Comparison of ENCODE assay signal across 14 cellular contexts in the genomic region with DNA sequence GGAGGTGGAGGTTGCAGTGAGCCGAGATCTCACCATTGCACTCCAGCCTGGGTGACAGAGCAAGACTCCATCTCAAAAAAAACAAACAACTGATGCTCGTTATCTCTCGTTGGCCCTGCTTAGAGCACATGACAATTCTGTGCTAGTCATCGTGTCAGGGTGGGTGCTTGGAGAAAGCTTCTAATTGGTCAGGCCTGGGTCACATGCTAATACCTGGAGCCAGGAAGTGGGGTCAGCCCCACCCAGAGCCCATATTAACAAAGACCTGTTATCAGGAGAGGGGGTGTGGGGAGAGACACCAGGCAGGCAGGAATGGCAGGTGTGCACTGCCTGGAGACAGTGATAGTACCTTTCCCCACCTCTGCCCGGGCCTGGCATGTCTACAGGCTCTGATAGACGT.
"Had no signal": no experiment of that assay in that cellular context is flagged by ENCODE, and none has a peak within 500 bp of the region (broad histone marks: within the 10 kb centered on the region; RNA-seq: fewer than 3 reads in every experiment).

No MANE protein-coding gene starts in this region.

- H3K4me3 ChIP-seq: esophagus muscularis mucosa had no signal

- H3K9me3 Mint-ChIP-seq: activated CD4-positive, alpha-beta T cell treated with anti-CD3 and anti-CD28 coated beads, Interleukin-2, amount 10 ng/mL, durations not matched to agents 24 days and 14 days; activated T-helper 1 cell treated with anti-CD3 and anti-CD28 coated beads, Interleukin-12 subunit alpha, Interleukin-12 subunit beta, Interleukin-2, Interleukin-4 antibody, amounts not matched to agents 30 ng/mL and 10 ng/mL and 1 ng/mL, durations not matched to agents 14 hours and 24 hours and 36 hours; naive thymus-derived CD8-positive, alpha-beta T cell; stimulated activated effector memory CD8-positive, alpha-beta T cell treated with anti-CD3 and anti-CD28 coated beads, Interleukin-12 subunit alpha, Interleukin-12 subunit beta, amount 100 ng/mL, for 72 hours had no signal

- ATAC-seq: activated CD8-positive, alpha-beta T cell treated with anti-CD3 and anti-CD28 coated beads, Interleukin-2, amount 10 ng/mL, durations not matched to agents 7 days and 5 days; left lobe of liver; naive thymus-derived CD8-positive, alpha-beta T cell; stimulated activated effector memory CD8-positive, alpha-beta T cell treated with anti-CD3 and anti-CD28 coated beads, Interleukin-12 subunit alpha, Interleukin-12 subunit beta, amount 100 ng/mL, for 72 hours had no signal

- H3K27ac Mint-ChIP-seq: activated CD4-positive, alpha-beta T cell treated with anti-CD3 and anti-CD28 coated beads, Interleukin-2, amount 10 ng/mL, durations not matched to agents 24 days and 14 days; activated CD8-positive, alpha-beta T cell treated with anti-CD3 and anti-CD28 coated beads, Interleukin-2, amount 10 ng/mL, durations not matched to agents 7 days and 5 days; activated T-helper 1 cell treated with anti-CD3 and anti-CD28 coated beads, Interleukin-12 subunit alpha, Interleukin-12 subunit beta, Interleukin-2, Interleukin-4 antibody, amounts not matched to agents 30 ng/mL and 10 ng/mL and 1 ng/mL, durations not matched to agents 14 hours and 24 hours and 36 hours; stimulated activated effector memory CD8-positive, alpha-beta T cell treated with anti-CD3 and anti-CD28 coated beads, Interleukin-12 subunit alpha, Interleukin-12 subunit beta, amount 100 ng/mL, for 72 hours had no signal

- H3K36me3 Mint-ChIP-seq: stimulated activated effector memory CD8-positive, alpha-beta T cell treated with anti-CD3 and anti-CD28 coated beads, Interleukin-12 subunit alpha, Interleukin-12 subunit beta, amount 100 ng/mL, for 72 hours had no signal

- H3K27me3 ChIP-seq: esophagus muscularis mucosa, neutrophil had no signal

- H3K27me3 Mint-ChIP-seq: activated CD4-positive, alpha-beta T cell treated with anti-CD3 and anti-CD28 coated beads, Interleukin-2, amount 10 ng/mL, durations not matched to agents 24 days and 14 days; naive thymus-derived CD8-positive, alpha-beta T cell had no signal

- DNase-seq: activated CD4-positive, alpha-beta T cell treated with anti-CD3 and anti-CD28 coated beads, Interleukin-2, amount 10 ng/mL, durations not matched to agents 24 days and 14 days; activated CD4-positive, CD25-positive, alpha-beta regulatory T cell; activated CD8-positive, alpha-beta memory T cell treated with anti-CD3 and anti-CD28 coated beads, Interleukin-2, amount 50 U/mL, for 4 hours; activated CD8-positive, alpha-beta T cell treated with anti-CD3 and anti-CD28 coated beads, Interleukin-2, amount 10 ng/mL, durations not matched to agents 7 days and 5 days; anterior cingulate cortex; cortex of kidney; effector CD4-positive, alpha-beta T cell; naive thymus-derived CD8-positive, alpha-beta T cell had no signal

- H3K9me3 ChIP-seq: esophagus muscularis mucosa, neutrophil had no signal

- H3K4me3 Mint-ChIP-seq: activated CD4-positive, alpha-beta T cell treated with anti-CD3 and anti-CD28 coated beads, Interleukin-2, amount 10 ng/mL, durations not matched to agents 24 days and 14 days; activated CD8-positive, alpha-beta T cell treated with anti-CD3 and anti-CD28 coated beads, Interleukin-2, amount 10 ng/mL, durations not matched to agents 7 days and 5 days; activated T-helper 1 cell treated with anti-CD3 and anti-CD28 coated beads, Interleukin-12 subunit alpha, Interleukin-12 subunit beta, Interleukin-2, Interleukin-4 antibody, amounts not matched to agents 30 ng/mL and 10 ng/mL and 1 ng/mL, durations not matched to agents 14 hours and 24 hours and 36 hours; naive thymus-derived CD8-positive, alpha-beta T cell; stimulated activated effector memory CD8-positive, alpha-beta T cell treated with anti-CD3 and anti-CD28 coated beads, Interleukin-12 subunit alpha, Interleukin-12 subunit beta, amount 100 ng/mL, for 72 hours had no signal

- H3K27ac ChIP-seq: esophagus muscularis mucosa, neutrophil, parathyroid adenoma had no signal

- H3K4me1 ChIP-seq: esophagus muscularis mucosa, parathyroid adenoma had no signal
